In the genomic region with DNA sequence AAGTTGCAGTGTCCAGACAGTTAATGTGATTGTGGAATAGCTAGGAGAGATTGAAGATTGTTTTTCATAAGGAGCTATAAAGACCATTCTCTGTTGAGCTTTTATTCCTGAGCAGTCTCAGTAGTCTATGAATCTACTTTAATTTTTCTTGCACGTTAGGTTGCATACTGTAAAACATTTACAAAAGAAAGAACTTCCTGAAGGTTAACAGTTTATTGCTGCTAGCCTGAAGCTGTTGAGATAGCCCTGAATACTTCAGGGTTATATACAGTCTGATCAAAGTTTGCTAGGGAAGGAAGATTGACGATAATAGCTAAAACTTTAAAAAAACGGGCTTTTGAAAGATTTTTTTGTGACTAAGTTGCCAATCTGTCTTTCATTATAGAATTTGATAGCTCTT, we compare ENCODE assay signal across 18 cellular contexts.
DNase-seq lines count a peak whose midpoint lies in the region; ATAC-seq, FAIRE-seq and TF ChIP-seq lines count a peak whose summit lies in the region.
"Had no signal": no experiment of that assay in that cellular context is flagged by ENCODE, and none has a peak within 500 bp of the region (broad histone marks: within the 10 kb centered on the region; RNA-seq: fewer than 3 reads in every experiment).

No MANE protein-coding gene starts in this region.

- FAIRE-seq in RCC 7860 (lab: Jason Lieb, UNC), result no peak
- FAIRE-seq: D721Med had no signal

- no peaks in the 10 kb centered on the region for H3K9me3 ChIP-seq in SK-N-MC (ENCODE audit: low read depth, low read length)
- no peaks in the 10 kb centered on the region for H3K9me3 ChIP-seq in hepatocyte (ENCODE audit: low read depth)
- H3K9me3 ChIP-seq: HAP-1, SJSA1 had no signal

- peaks cover 91% of the 10 kb centered on the region for H3K36me3 ChIP-seq in SK-N-MC (ENCODE audit: insufficient read depth, low read length)
- no peaks in the 10 kb centered on the region for H3K36me3 ChIP-seq in hepatocyte (replicated peaks; ENCODE audit: insufficient read depth, low read depth)

- H3K4me1 Mint-ChIP-seq in naive thymus-derived CD8-positive, alpha-beta T cell, result peaks cover 55 to 98% (median 87%) of the 10 kb centered on the region in 4 donors
- H3K4me1 Mint-ChIP-seq in HFFc6 (ENCODE audit: low read depth), result peaks cover 41% of the 10 kb centered on the region

- H3K9ac ChIP-seq in SK-N-MC (ENCODE audit: insufficient read length), result no peak overlapping the region

- H3K79me2 ChIP-seq in hepatocyte, result peaks cover 95% of the 10 kb centered on the region

- H3K27ac ChIP-seq in SK-N-MC (peak overlapping the region; percentile 4), hepatocyte (peak overlapping the region; percentile 22)
- H3K27ac ChIP-seq: SJSA1 had no signal

- DNase-seq in SK-N-MC (ENCODE audit: low read depth, low spot score) (no peak), hepatocyte (ENCODE audit: low spot score) (no peak), RCC 7860 (ENCODE audit: low spot score) (no peak), AG08395 (ENCODE audit: low spot score) (no peak), nucleus accumbens (lab: John Stamatoyannopoulos, UW) (no peak), HFFc6 (no peak)
- DNase-seq in naive thymus-derived CD8-positive, alpha-beta T cell, result no peak
- DNase-seq: CD8-positive, alpha-beta T cell; DMS79; KG1; NCI-H1436; NCI-H2029; NCI-H2171; NCI-H446 treated with DMSO at 0.1 percent for 48 hours had no signal

- H2AFZ ChIP-seq in hepatocyte, result no peak overlapping the region

- peak overlapping the region in 8 of 10 donors; percentile 22 to 78 (median 48) for H3K27ac Mint-ChIP-seq in naive thymus-derived CD8-positive, alpha-beta T cell
- no peak overlapping the region for H3K27ac Mint-ChIP-seq in HFFc6
- H3K27ac Mint-ChIP-seq: B cell; CD8-positive, alpha-beta T cell had no signal

- no peaks in the 10 kb centered on the region for H3K27me3 ChIP-seq in hepatocyte
- H3K27me3 ChIP-seq: SJSA1 had no signal

- TF ChIP-seq CTCF in hepatocyte (IDR thresholded peaks at IDR 0.05; ENCODE audit: poor library complexity) (no peak), HFFc6 (IDR thresholded peaks at IDR 0.05) (no peak)

- H3K4me3 ChIP-seq in SK-N-MC (no peak overlapping the region), hepatocyte (no peak overlapping the region)
- H3K4me3 ChIP-seq: HAP-1, SJSA1 had no signal

- peaks cover 41% of the 10 kb centered on the region for H4K20me1 ChIP-seq in hepatocyte (ENCODE audit: insufficient read depth, poor library complexity, severe bottlenecking)

- no peak for ATAC-seq in naive thymus-derived CD8-positive, alpha-beta T cell
- ATAC-seq: CD8-positive, alpha-beta T cell had no signal

- no peaks in the 10 kb centered on the region for H3K27me3 Mint-ChIP-seq in naive thymus-derived CD8-positive, alpha-beta T cell
- no peaks in the 10 kb centered on the region; the same call in 1 of the 2 replicates for H3K27me3 Mint-ChIP-seq in HFFc6 (ENCODE audit: insufficient read depth)
- H3K27me3 Mint-ChIP-seq: B cell had no signal

- no peaks in the 10 kb centered on the region for H3K9me3 Mint-ChIP-seq in naive thymus-derived CD8-positive, alpha-beta T cell
- H3K9me3 Mint-ChIP-seq in HFFc6, result no peaks in the 10 kb centered on the region
- H3K9me3 Mint-ChIP-seq: CD8-positive, alpha-beta T cell had no signal

- H3K9me2 ChIP-seq in hepatocyte (replicated peaks; ENCODE audit: insufficient read depth), result no peaks in the 10 kb centered on the region

- POLR2A ChIA-PET in naive thymus-derived CD8-positive, alpha-beta T cell (lab: Charles Lee), result no interaction called here

- peaks cover 19% of the 10 kb centered on the region for H3K4me1 ChIP-seq in hepatocyte (ENCODE audit: insufficient read depth)
- H3K4me1 ChIP-seq: SJSA1 had no signal

- H3K4me3 Mint-ChIP-seq in naive thymus-derived CD8-positive, alpha-beta T cell, result no peak overlapping the region
- no peak overlapping the region for H3K4me3 Mint-ChIP-seq in HFFc6
- H3K4me3 Mint-ChIP-seq: B cell; CD8-positive, alpha-beta T cell had no signal

- WGBS in hepatocyte (ENCODE audit: low lambda C conversion rate, missing lambda C conversion rate), result 62% methylated on average over 3 of the region's 3 CpGs

- H3K36me3 Mint-ChIP-seq in naive thymus-derived CD8-positive, alpha-beta T cell, result peaks cover 0 to 88% (median 29%) of the 10 kb centered on the region in 3 donors
- peaks cover 71% of the 10 kb centered on the region for H3K36me3 Mint-ChIP-seq in HFFc6 (ENCODE audit: low read depth)

- H3K4me2 ChIP-seq in hepatocyte, result peak overlapping the region; percentile 20
